Comparison of ENCODE assay signal across 8 cellular contexts in the genomic region with DNA sequence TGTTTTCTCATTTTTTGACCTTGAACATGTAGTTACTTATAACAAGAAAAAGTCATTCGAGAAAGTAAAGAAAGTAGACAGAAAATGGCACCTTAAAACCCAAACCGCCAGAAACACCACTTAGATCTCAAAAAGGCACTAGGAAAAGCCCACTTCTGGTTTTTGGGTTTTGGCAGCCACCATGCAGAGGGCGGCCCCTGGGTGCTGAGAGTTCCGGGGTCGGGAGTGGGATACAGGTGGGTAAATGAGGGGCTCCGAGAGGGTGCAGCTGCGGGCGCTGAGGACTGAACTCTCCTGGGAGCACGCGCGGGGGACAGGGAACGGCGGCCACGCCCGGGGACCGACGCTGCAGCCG. TPM values are rescaled to one million over a fixed set of nuclear protein-coding genes. Genes with fewer than 3 reads are reported as not detected.
DNase-seq lines count a peak whose midpoint lies in the region; TF ChIP-seq lines count a peak whose summit lies in the region.

No MANE protein-coding gene starts in this region.

- CTCF ChIA-PET in activated CD4-positive, alpha-beta memory T cell treated with anti-CD3 and anti-CD28 coated beads, Interleukin-2, amount 10 ng/mL, durations not matched to agents 7 days and 5 days (lab: Charles Lee): interaction anchor here (0.9 to 2.2 kb wide), 10 partner anchors 15 to 241 kb away, joined by 3 to 7 read pairs (median 4); no protein-coding TSS in a partner anchor
- CTCF ChIA-PET in GM10248 (lab: Yijun Ruan, JAX): interaction anchor here (0.9 to 3.3 kb wide), 10 partner anchors 10 to 636 kb away, joined by 3 to 16 read pairs (median 6); no protein-coding TSS in a partner anchor

- TF ChIP-seq CTCF in GM13977 (IDR thresholded peaks at IDR 0.05; ENCODE audit: extremely low read depth, insufficient read depth, missing control alignments) (no peak), GM10248 (IDR thresholded peaks at IDR 0.05; ENCODE audit: control extremely low read depth, extremely low read depth, low read depth, missing control alignments) (no peak)

- H3K36me3 Mint-ChIP-seq in activated CD4-positive, alpha-beta memory T cell treated with anti-CD3 and anti-CD28 coated beads, Interleukin-2, amount 10 ng/mL, durations not matched to agents 7 days and 5 days (ENCODE audit: low read depth): peaks cover 4% of the 10 kb centered on the region

- H3K27me3 Mint-ChIP-seq in activated CD4-positive, alpha-beta memory T cell treated with anti-CD3 and anti-CD28 coated beads, Interleukin-2, amount 10 ng/mL, durations not matched to agents 7 days and 5 days: peaks cover 2% of the 10 kb centered on the region

- DNase-seq in SKM-1 treated with dmso at 0.1 percent for 144 hours (lab: John Stamatoyannopoulos, UW; ENCODE audit: unreplicated experiment) (peak; percentile 27), SKM-1 (lab: John Stamatoyannopoulos, UW; ENCODE audit: unreplicated experiment) (no peak), GM13977 (ENCODE audit: low spot score) (no peak), DMS153 treated with DMSO at 0.1 percent for 48 hours (lab: John Stamatoyannopoulos, UW; ENCODE audit: unreplicated experiment) (no peak), GM10248 (ENCODE audit: extremely low spot score) (no peak)
- DNase-seq in activated CD4-positive, alpha-beta memory T cell treated with anti-CD3 and anti-CD28 coated beads, Interleukin-2, amount 10 ng/mL, durations not matched to agents 7 days and 5 days: no peak

- peak overlapping the region in 4 of 5 donors; percentile 33 to 70 (median 61) for H3K9ac ChIP-seq in subcutaneous abdominal adipose tissue (ENCODE audit: low read length in 5 of 5)

- H3K9me3 ChIP-seq in iPS-18c (ENCODE audit: control insufficient read depth, insufficient read depth, low read length) (no peaks in the 10 kb centered on the region), subcutaneous abdominal adipose tissue (ENCODE audit: control insufficient read depth in 5 of 5, low read length in 5 of 5) (no peaks in the 10 kb centered on the region)

- no peaks in the 10 kb centered on the region for H3K36me3 ChIP-seq in subcutaneous abdominal adipose tissue (ENCODE audit: control insufficient read depth in 5 of 5, insufficient read depth in 5 of 5, low read length in 5 of 5)

- peaks cover 11% of the 10 kb centered on the region for H3K9me3 Mint-ChIP-seq in activated CD4-positive, alpha-beta memory T cell treated with anti-CD3 and anti-CD28 coated beads, Interleukin-2, amount 10 ng/mL, durations not matched to agents 7 days and 5 days

- in situ Hi-C loops in GM13977 (cut with MboI; ENCODE audit: low pct_unique_long_range_greater_than_20kb, low sequenced_read_pairs, unreplicated experiment): no loop called here

- peak overlapping the region; percentile 83 for H3K4me3 Mint-ChIP-seq in activated CD4-positive, alpha-beta memory T cell treated with anti-CD3 and anti-CD28 coated beads, Interleukin-2, amount 10 ng/mL, durations not matched to agents 7 days and 5 days

- H3K27ac Mint-ChIP-seq in activated CD4-positive, alpha-beta memory T cell treated with anti-CD3 and anti-CD28 coated beads, Interleukin-2, amount 10 ng/mL, durations not matched to agents 7 days and 5 days: peak overlapping the region; percentile 79

- H3K27me3 ChIP-seq in subcutaneous abdominal adipose tissue (ENCODE audit: control insufficient read depth in 5 of 5, insufficient read depth in 4 of 5, low read length in 5 of 5): no peaks in the 10 kb centered on the region

- POLR2A ChIA-PET in activated CD4-positive, alpha-beta memory T cell treated with anti-CD3 and anti-CD28 coated beads, Interleukin-2, amount 10 ng/mL, durations not matched to agents 7 days and 5 days (lab: Charles Lee): interaction anchor here (0.9 to 2.3 kb wide), 10 partner anchors 11 to 254 kb away, joined by 3 to 7 read pairs (median 5); partner anchors contain the start of gene TMEM242
- POLR2A ChIA-PET in GM10248 (lab: Yijun Ruan, JAX): no interaction called here

- H3K4me1 ChIP-seq in subcutaneous abdominal adipose tissue (ENCODE audit: control insufficient read depth in 5 of 5, insufficient read depth in 5 of 5, low read length in 5 of 5): peaks cover 0 to 38% (median 28%) of the 10 kb centered on the region in 5 donors

- H3K4me1 Mint-ChIP-seq in activated CD4-positive, alpha-beta memory T cell treated with anti-CD3 and anti-CD28 coated beads, Interleukin-2, amount 10 ng/mL, durations not matched to agents 7 days and 5 days: peaks cover 15% of the 10 kb centered on the region

- H3K4me3 ChIP-seq in iPS-18c (ENCODE audit: insufficient read depth, low read depth, low read length): peak overlapping the region; percentile 65
- peak overlapping the region; percentile 40 to 72 (median 64) for H3K4me3 ChIP-seq in subcutaneous abdominal adipose tissue (ENCODE audit: low read depth in 1 of 5, low read length in 5 of 5)

- H3K27ac ChIP-seq in subcutaneous abdominal adipose tissue (ENCODE audit: low read depth, low read length): no peak overlapping the region

RNA-seq across cellular contexts. Expression of gene TMEM242, which starts 49.2 kb away (rescaled TPM):
- 10 to 100 TPM; 10.1 to 10.8 TPM for total RNA-seq in activated CD4-positive, alpha-beta memory T cell treated with anti-CD3 and anti-CD28 coated beads, Interleukin-2, amount 10 ng/mL, durations not matched to agents 7 days and 5 days
